ENCODE assay signal across 9 cellular contexts in the genomic region with DNA sequence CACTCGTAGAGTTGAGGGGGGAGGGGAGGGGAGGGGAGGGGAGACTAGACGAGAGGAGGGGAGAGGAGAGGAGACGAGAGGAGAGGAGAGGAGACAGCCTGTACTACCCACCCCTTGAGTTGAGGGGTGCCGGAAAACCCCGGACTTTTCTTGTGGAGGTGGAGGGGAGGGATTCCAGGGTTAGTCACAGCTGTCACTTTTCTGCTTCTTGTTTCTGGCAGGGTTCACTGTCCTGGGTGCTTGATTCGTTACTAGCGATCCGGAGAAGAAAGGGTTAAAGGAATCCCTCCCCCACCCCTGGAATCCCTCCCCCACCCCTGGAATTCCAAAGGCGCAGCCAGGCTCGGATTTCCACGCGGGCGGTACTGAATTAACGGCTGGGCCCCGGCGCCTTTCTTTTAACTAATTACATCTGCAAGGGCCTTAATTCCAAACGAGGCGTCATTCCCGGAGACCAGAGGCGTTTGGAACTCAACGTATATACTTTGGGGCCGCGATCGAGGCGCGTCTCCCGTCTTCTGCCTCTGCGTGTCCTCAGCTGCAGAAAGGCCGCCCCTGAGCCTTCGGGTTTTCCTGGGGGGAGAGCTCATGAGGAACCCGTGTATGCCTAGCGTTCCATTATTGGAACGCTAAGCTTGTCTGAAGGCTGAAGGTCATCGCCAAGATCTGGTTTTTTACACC. TPM values are rescaled to one million over a fixed set of nuclear protein-coding genes. Genes with fewer than 3 reads are reported as not detected.
DNase-seq lines count a peak whose midpoint lies in the region; ATAC-seq and TF ChIP-seq lines count a peak whose summit lies in the region.
"Had no signal": no experiment of that assay in that cellular context is flagged by ENCODE, and none has a peak within 500 bp of the region (broad histone marks: within the 10 kb centered on the region; RNA-seq: fewer than 3 reads in every experiment).

No MANE protein-coding gene starts in this region.

- H3K27me3 ChIP-seq in BJ (ENCODE audit: control insufficient read depth, insufficient read depth, low read length) (no peaks in the 10 kb centered on the region), H7 (ENCODE audit: control insufficient read depth, insufficient read depth, low read length) (no peaks in the 10 kb centered on the region)

- DNase-seq in BJ (ENCODE audit: low read depth) (no peak), H7 (peak; percentile 93), myocyte (ENCODE audit: low read depth) (peak; percentile 5), COLO829 (ENCODE audit: low spot score) (no peak), NCI-H2227 treated with DMSO at 0.1 percent for 48 hours (lab: John Stamatoyannopoulos, UW) (no peak), NCI-H526 treated with DMSO at 0.1 percent for 48 hours (lab: John Stamatoyannopoulos, UW) (no peak)
- DNase-seq in activated naive CD4-positive, alpha-beta T cell treated with Interleukin-2 at 50 U/mL for 16 hours = peak; percentile 38

- H3K4me3 ChIP-seq in BJ (ENCODE audit: low read depth, low read length) (peak overlapping the region; percentile 16; the same call in 1 of the 2 replicates), H7 (ENCODE audit: insufficient read depth, low read depth, low read length) (peak overlapping the region; percentile 27)
- H3K4me3 ChIP-seq: K562 had no signal

- no peak for ATAC-seq in GM18870 (IDR thresholded peaks at IDR 0.05; ENCODE audit: unreplicated experiment)
- ATAC-seq: K562 had no signal

- no peak for TF ChIP-seq CTCF in BJ (IDR thresholded peaks at IDR 0.05; ENCODE audit: insufficient read depth, low read depth, low read length)

- H3K36me3 ChIP-seq in BJ (ENCODE audit: control insufficient read depth, insufficient read depth, low read length) (no peaks in the 10 kb centered on the region), H7 (replicated peaks; ENCODE audit: control insufficient read depth, insufficient read depth, low read length) (no peaks in the 10 kb centered on the region; the same call in 1 of the 2 replicates)

- CTCF ChIA-PET in BJ (lab: Yijun Ruan, JAX) = no interaction called here

- POLR2A ChIA-PET in BJ (lab: Charles Lee) = no interaction called here

RNA-seq across cellular contexts. Expression of gene CSF2RA, which starts 20.1 kb away (rescaled TPM):
- 0.20 and 0.25 TPM in 2 replicates for polyA plus RNA-seq in BJ (2011; rRNA removed)
- not detected in 2 replicates for polyA minus RNA-seq in BJ (2011; rRNA and poly(A)+ RNA removed)
- total RNA-seq in H7 (2014; rRNA removed; shearing (Covaris generic)) = 0.85 and 3.2 TPM in 2 replicates
- total RNA-seq in myocyte = not detected in 2 replicates
- polyA plus RNA-seq in myocyte (2012) = not detected
- total RNA-seq: K562 had no signal
- polyA plus RNA-seq: K562 had no signal

RNA-seq across cellular contexts. Expression of gene CRLF2, which starts 36.1 kb away (rescaled TPM):
- not detected in 2 replicates for polyA plus RNA-seq in BJ (2011; rRNA removed)
- not detected in 2 replicates for polyA minus RNA-seq in BJ (2011; rRNA and poly(A)+ RNA removed)
- not detected in 2 replicates for total RNA-seq in H7 (2014; rRNA removed; shearing (Covaris generic))
- total RNA-seq in myocyte = not detected in 2 replicates
- not detected for polyA plus RNA-seq in myocyte (2012)
- total RNA-seq: K562 had no signal
- polyA plus RNA-seq: K562 had no signal

Comparison
In these comparisons a context has a peak if more than half of its experiments do, and no peak if none do; other contexts are left out.
1. DNase-seq: peak in H7 (single experiment), activated naive CD4-positive, alpha-beta T cell treated with Interleukin-2 at 50 U/mL for 16 hours (single experiment) and myocyte (single experiment); none in BJ (single experiment), COLO829 (single experiment), NCI-H2227 treated with DMSO at 0.1 percent for 48 hours (single experiment) and NCI-H526 treated with DMSO at 0.1 percent for 48 hours (single experiment).